In genomic region chr18:49467019-49467563, GRCh38 we compare ENCODE assay signal across 31 cellular contexts.
"Had no signal": no experiment of that assay in that cellular context is flagged by ENCODE, and none has a peak within 500 bp of the region (broad histone marks: within the 10 kb centered on the region; RNA-seq: fewer than 3 reads in every experiment).

No MANE protein-coding gene starts in this region.

- H3K27me3 ChIP-seq: brain microvascular endothelial cell, dorsolateral prefrontal cortex had no signal

- H3K27me3 Mint-ChIP-seq: activated naive CD8-positive, alpha-beta T cell; activated T-helper 17 cell treated with anti-CD3 and anti-CD28 coated beads, Interleukin-2, amount 50 U/mL, for 72 hours; T-helper 17 cell had no signal

- H3K36me3 ChIP-seq: brain microvascular endothelial cell, WERI-Rb-1 had no signal

- H3K9me3 Mint-ChIP-seq: activated B cell treated with CpG ODN at 0.5 μM for 24 hours; activated CD4-positive, alpha-beta memory T cell treated with anti-CD3 and anti-CD28 coated beads for 36 hours; activated CD4-positive, alpha-beta T cell treated with anti-CD3 and anti-CD28 coated beads, Interleukin-2, amount 10 ng/mL, durations not matched to agents 24 days and 14 days; activated T-cell treated with anti-CD3 and anti-CD28 coated beads, Interleukin-2, amount 50 U/mL, for 24 hours; activated T-helper 17 cell treated with anti-CD3 and anti-CD28 coated beads, Interleukin-2, amount 50 U/mL, for 72 hours; central memory CD8-positive, alpha-beta T cell; dendritic cell treated with granulocyte-macrophage colony-stimulating factor and Interleukin-4, amounts not matched to agents 40 ng/mL and 50 ng/mL, for 4 days; endodermal cell; T-helper 2 cell treated with Interferon-gamma antibody and Interleukin-4, amounts not matched to agents 5 μg/mL and 100 μg/mL, for 36 hours had no signal

- H3K4me3 Mint-ChIP-seq: activated B cell treated with CpG ODN at 0.5 μM for 24 hours; activated CD4-positive, alpha-beta memory T cell treated with anti-CD3 and anti-CD28 coated beads for 36 hours; activated CD4-positive, alpha-beta T cell treated with anti-CD3 and anti-CD28 coated beads, Interleukin-2, amount 10 ng/mL, durations not matched to agents 24 days and 14 days; activated CD8-positive, alpha-beta T cell treated with anti-CD3 and anti-CD28 coated beads, Interleukin-2, amount 10 ng/mL, durations not matched to agents 7 days and 5 days; activated naive CD8-positive, alpha-beta T cell; activated T-cell treated with anti-CD3 and anti-CD28 coated beads, Interleukin-2, amount 50 U/mL, for 24 hours; activated T-helper 17 cell treated with anti-CD3 and anti-CD28 coated beads, Interleukin-2, amount 50 U/mL, for 72 hours; central memory CD8-positive, alpha-beta T cell; dendritic cell treated with granulocyte-macrophage colony-stimulating factor and Interleukin-4, amounts not matched to agents 40 ng/mL and 50 ng/mL, for 4 days; endodermal cell; T-helper 17 cell; T-helper 2 cell treated with Interferon-gamma antibody and Interleukin-4, amounts not matched to agents 5 μg/mL and 100 μg/mL, for 36 hours had no signal

- H3K27ac Mint-ChIP-seq: activated B cell treated with CpG ODN at 0.5 μM for 24 hours; activated CD4-positive, alpha-beta memory T cell treated with anti-CD3 and anti-CD28 coated beads for 36 hours; activated CD4-positive, alpha-beta T cell treated with anti-CD3 and anti-CD28 coated beads, Interleukin-2, amount 10 ng/mL, durations not matched to agents 24 days and 14 days; activated CD8-positive, alpha-beta T cell treated with anti-CD3 and anti-CD28 coated beads, Interleukin-2, amount 10 ng/mL, durations not matched to agents 7 days and 5 days; activated naive CD8-positive, alpha-beta T cell; activated T-cell treated with anti-CD3 and anti-CD28 coated beads, Interleukin-2, amount 50 U/mL, for 24 hours; activated T-helper 17 cell treated with anti-CD3 and anti-CD28 coated beads, Interleukin-2, amount 50 U/mL, for 72 hours; dendritic cell treated with granulocyte-macrophage colony-stimulating factor and Interleukin-4, amounts not matched to agents 40 ng/mL and 50 ng/mL, for 4 days; endodermal cell; T-helper 17 cell; T-helper 2 cell treated with Interferon-gamma antibody and Interleukin-4, amounts not matched to agents 5 μg/mL and 100 μg/mL, for 36 hours had no signal

- ATAC-seq: activated CD4-positive, CD25-positive, alpha-beta regulatory T cell treated with anti-CD3 and anti-CD28 coated beads, Interleukin-2, amount 50 U/mL, for 24 hours; activated CD8-positive, alpha-beta T cell treated with anti-CD3 and anti-CD28 coated beads, Interleukin-2, amount 10 ng/mL, durations not matched to agents 7 days and 5 days; activated T-helper 17 cell treated with anti-CD3 and anti-CD28 coated beads, Interleukin-2, amount 50 U/mL, for 72 hours; esophagus mucosa; T-helper 17 cell had no signal

- H3K27ac ChIP-seq: brain microvascular endothelial cell, coronary artery, dorsolateral prefrontal cortex, WERI-Rb-1 had no signal

- DNase-seq: activated B cell treated with CpG ODN at 0.5 μM for 24 hours; activated CD4-positive, alpha-beta memory T cell treated with anti-CD3 and anti-CD28 coated beads for 36 hours; activated CD4-positive, alpha-beta T cell treated with anti-CD3 and anti-CD28 coated beads, Interleukin-2, amount 10 ng/mL, durations not matched to agents 24 days and 14 days; activated CD8-positive, alpha-beta memory T cell treated with anti-CD3 and anti-CD28 coated beads, Interleukin-2, amount 50 U/mL, for 48 hours; activated CD8-positive, alpha-beta T cell treated with anti-CD3 and anti-CD28 coated beads, Interleukin-2, amount 10 ng/mL, durations not matched to agents 7 days and 5 days; activated effector memory CD4-positive, alpha-beta T cell treated with Interleukin-2 at 50 U/mL for 16 hours; activated gamma-delta T cell treated with Interleukin-2 at 50 U/mL for 16 hours; activated naive CD4-positive, alpha-beta T cell treated with anti-CD3 and anti-CD28 coated beads, Interleukin-2, amount 50 U/mL, for 16 hours; activated naive CD4-positive, alpha-beta T cell treated with Interleukin-2 at 50 U/mL for 16 hours; activated T-cell treated with anti-CD3 and anti-CD28 coated beads for 4 hours; activated T-cell treated with anti-CD3 and anti-CD28 coated beads, Interleukin-2, amount 50 U/mL, for 24 hours; amniotic stem cell; anterior cingulate cortex; brain microvascular endothelial cell; dorsolateral prefrontal cortex; effector memory CD4-positive, alpha-beta T cell; endodermal cell; foreskin fibroblast; glutamatergic neuron; T-helper 1 cell; T-helper 17 cell; T1000; WERI-Rb-1 had no signal

- H3K36me3 Mint-ChIP-seq: activated CD4-positive, alpha-beta memory T cell treated with anti-CD3 and anti-CD28 coated beads for 36 hours; activated naive CD8-positive, alpha-beta T cell had no signal

- H3K4me1 Mint-ChIP-seq: activated B cell treated with CpG ODN at 0.5 μM for 24 hours; activated CD4-positive, alpha-beta T cell treated with anti-CD3 and anti-CD28 coated beads, Interleukin-2, amount 10 ng/mL, durations not matched to agents 24 days and 14 days; activated T-helper 17 cell treated with anti-CD3 and anti-CD28 coated beads, Interleukin-2, amount 50 U/mL, for 72 hours; central memory CD8-positive, alpha-beta T cell; T-helper 17 cell had no signal

- H3K4me3 ChIP-seq: coronary artery, dorsolateral prefrontal cortex had no signal
